Comparison of ENCODE assay signal across 21 cellular contexts in the genomic region with DNA sequence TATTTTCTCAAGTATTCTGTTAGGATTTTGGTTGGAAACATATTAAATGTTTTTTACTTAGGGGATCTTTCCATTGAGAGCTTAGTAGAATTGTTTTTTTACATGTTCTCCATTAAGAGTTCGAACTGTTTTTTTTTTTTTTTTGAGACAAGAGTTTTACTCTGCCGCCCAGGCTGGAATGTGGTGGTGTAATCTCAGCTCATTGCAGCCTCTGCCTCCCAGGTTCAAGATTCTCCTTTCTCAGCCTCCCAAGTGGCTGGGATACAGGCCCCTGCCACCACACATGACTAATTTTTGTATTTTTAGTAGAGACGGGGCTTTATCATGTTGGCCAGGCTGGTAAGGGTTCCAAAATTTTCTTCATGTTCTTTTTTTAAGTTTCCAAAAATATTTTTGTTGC. TPM values are rescaled to one million over a fixed set of nuclear protein-coding genes. Genes with fewer than 3 reads are reported as not detected.
A peak's percentile ranks its signal among the peaks of the same experiment; 100 is the strongest.
DNase-seq lines count a peak whose midpoint lies in the region; ATAC-seq, FAIRE-seq and TF ChIP-seq lines count a peak whose summit lies in the region.
"Had no signal": no experiment of that assay in that cellular context is flagged by ENCODE, and none has a peak within 500 bp of the region (broad histone marks: within the 10 kb centered on the region; RNA-seq: fewer than 3 reads in every experiment).

No MANE protein-coding gene starts in this region.

- no peaks in the 10 kb centered on the region for H3K36me3 ChIP-seq in astrocyte (ENCODE audit: insufficient read depth, low read length)

- H3K27ac Mint-ChIP-seq in astrocyte (ENCODE audit: unreplicated experiment), result peak overlapping the region; percentile 26
- peak overlapping the region; percentile 58 for H3K27ac Mint-ChIP-seq in osteocyte (ENCODE audit: unreplicated experiment)
- H3K27ac Mint-ChIP-seq: CD4-positive, CD25-positive, alpha-beta regulatory T cell; CD8-positive, alpha-beta T cell had no signal

- no peaks in the 10 kb centered on the region for H3K4me1 Mint-ChIP-seq in astrocyte (ENCODE audit: low read depth, unreplicated experiment)
- peaks cover 3% of the 10 kb centered on the region for H3K4me1 Mint-ChIP-seq in osteocyte (ENCODE audit: unreplicated experiment)

- peaks cover 3% of the 10 kb centered on the region for H3K79me2 ChIP-seq in astrocyte (ENCODE audit: insufficient read depth, low read length)

- TF ChIP-seq CTCF in astrocyte (IDR thresholded peaks at IDR 0.05; ENCODE audit: insufficient read depth, low read depth, low read length) (no peak), osteocyte (IDR thresholded peaks at IDR 0.05) (no peak)

- no peak overlapping the region for H3K9ac ChIP-seq in astrocyte (ENCODE audit: low read length)
- H3K9ac ChIP-seq: GM23248 had no signal

- H3K4me1 ChIP-seq in astrocyte (ENCODE audit: insufficient read depth, low read length), result no peaks in the 10 kb centered on the region

- H2AFZ ChIP-seq in astrocyte (ENCODE audit: low read depth, low read length), result no peak overlapping the region
- H2AFZ ChIP-seq: GM23248 had no signal

- H4K20me1 ChIP-seq in astrocyte (ENCODE audit: insufficient read depth, low read length), result peaks cover 5% of the 10 kb centered on the region

- no peaks in the 10 kb centered on the region for H3K36me3 Mint-ChIP-seq in astrocyte (ENCODE audit: low read depth, unreplicated experiment)
- peaks cover 7% of the 10 kb centered on the region for H3K36me3 Mint-ChIP-seq in osteocyte (ENCODE audit: unreplicated experiment)

- H3K27me3 Mint-ChIP-seq in astrocyte (ENCODE audit: low read depth, unreplicated experiment) (no peaks in the 10 kb centered on the region), osteocyte (ENCODE audit: unreplicated experiment) (no peaks in the 10 kb centered on the region)
- H3K27me3 Mint-ChIP-seq: CD4-positive, CD25-positive, alpha-beta regulatory T cell had no signal

- FAIRE-seq in astrocyte (lab: Jason Lieb, UNC) (no peak), colon (lab: Jason Lieb, UNC) (peak; percentile 5)
- FAIRE-seq: GM12878, GM19239, H1 had no signal

- no peak overlapping the region for H3K4me2 ChIP-seq in astrocyte (ENCODE audit: low read length)

- ATAC-seq in HG03432 (IDR thresholded peaks at IDR 0.05; ENCODE audit: unreplicated experiment), result no peak
- ATAC-seq: CD8-positive, alpha-beta T cell; GM12878 had no signal

- peak; percentile 15 for DNase-seq in EH (ENCODE audit: low read depth)
- DNase-seq in astrocyte (ENCODE audit: low read depth), result no peak
- no peak for DNase-seq in osteocyte (ENCODE audit: extremely low spot score, unreplicated experiment)
- DNase-seq in RPMI8226, result no peak
- no peak for DNase-seq in activated effector memory CD4-positive, alpha-beta T cell treated with anti-CD3 and anti-CD28 coated beads, Interleukin-2, amount 50 U/mL, for 16 hours
- DNase-seq: C1 segment of cervical spinal cord; Caco-2; CD4-positive, CD25-positive, alpha-beta regulatory T cell; CD8-positive, alpha-beta T cell; DMS153; DND-41; EL; GDM1; GM23248; H7; HCEC 1CT had no signal

- H3K9me3 ChIP-seq in astrocyte (ENCODE audit: insufficient read depth, low read depth, low read length), result no peaks in the 10 kb centered on the region
- H3K9me3 ChIP-seq: Caco-2 had no signal

- no peaks in the 10 kb centered on the region for H3K27me3 ChIP-seq in astrocyte (ENCODE audit: insufficient read depth, low read length)

- H3K4me3 Mint-ChIP-seq in astrocyte (ENCODE audit: unreplicated experiment), result no peak overlapping the region
- H3K4me3 Mint-ChIP-seq in osteocyte (ENCODE audit: unreplicated experiment), result no peak overlapping the region
- H3K4me3 Mint-ChIP-seq: CD4-positive, CD25-positive, alpha-beta regulatory T cell; CD8-positive, alpha-beta T cell had no signal

- no peaks in the 10 kb centered on the region for H3K9me3 Mint-ChIP-seq in astrocyte (ENCODE audit: unreplicated experiment)
- H3K9me3 Mint-ChIP-seq in osteocyte (ENCODE audit: unreplicated experiment), result no peaks in the 10 kb centered on the region
- H3K9me3 Mint-ChIP-seq: CD4-positive, CD25-positive, alpha-beta regulatory T cell; CD8-positive, alpha-beta T cell had no signal

- H3K4me3 ChIP-seq in astrocyte (ENCODE audit: insufficient read depth, low read depth, low read length), result no peak overlapping the region
- H3K4me3 ChIP-seq: GM12878, GM23248 had no signal

- H3K27ac ChIP-seq in astrocyte (ENCODE audit: low read depth, low read length), result no peak overlapping the region
- H3K27ac ChIP-seq: GM23248 had no signal

RNA-seq across cellular contexts. Expression of a gene that starts 33.2 kb away (rescaled TPM):
- 30.8 and 32.0 TPM in 2 replicates for total RNA-seq in astrocyte
- total RNA-seq in osteocyte, result 42.7 and 43.4 TPM in 2 replicates

RNA-seq across cellular contexts. Expression of a gene that starts 33.6 kb away (rescaled TPM):
- total RNA-seq in astrocyte, result 15.5 and 17.9 TPM in 2 replicates
- total RNA-seq in osteocyte, result 11.9 and 14.1 TPM in 2 replicates
- total RNA-seq: CD4-positive, CD25-positive, alpha-beta regulatory T cell had no signal
